17 cellular contexts compared by ENCODE assay signal in genomic region chr10:372566-372965, GRCh38.
DNase-seq lines count a peak whose midpoint lies in the region; ATAC-seq and TF ChIP-seq lines count a peak whose summit lies in the region.
"Had no signal": no experiment of that assay in that cellular context is flagged by ENCODE, and none has a peak within 500 bp of the region (broad histone marks: within the 10 kb centered on the region; RNA-seq: fewer than 3 reads in every experiment).

No MANE protein-coding gene starts in this region.

- peaks cover 27% of the 10 kb centered on the region for H3K36me3 Mint-ChIP-seq in osteocyte (ENCODE audit: unreplicated experiment)

- peaks cover 65% of the 10 kb centered on the region for H3K4me1 Mint-ChIP-seq in osteocyte (ENCODE audit: unreplicated experiment)

- no peak for DNase-seq in SK-N-MC (ENCODE audit: low read depth, low spot score)
- no peak for DNase-seq in hepatocyte (ENCODE audit: low spot score)
- no peak for DNase-seq in osteocyte (ENCODE audit: extremely low spot score, unreplicated experiment)
- DNase-seq in uterus, result peak; percentile 38 to 45
- DNase-seq in DMS 273 (lab: John Stamatoyannopoulos, UW; ENCODE audit: unreplicated experiment), result no peak
- no peak for DNase-seq in DMS153 (lab: John Stamatoyannopoulos, UW)
- DNase-seq: activated CD4-positive, alpha-beta T cell treated with anti-CD3 and anti-CD28 coated beads for 48 hours; activated effector memory CD4-positive, alpha-beta T cell treated with anti-CD3 and anti-CD28 coated beads, Interleukin-2, amount 50 U/mL, for 16 hours; H9; hippocampal formation; NCI-H1105 treated with DMSO at 0.1 percent for 48 hours; NCI-H2171; NCI-H82; stimulated activated CD4-positive, alpha-beta T cell treated with anti-CD3 and anti-CD28 coated beads, Interleukin-2, amount 100 ng/mL, for 24 hours; stomach had no signal

- H3K4me2 ChIP-seq in hepatocyte, result peak overlapping the region; percentile 56

- H2AFZ ChIP-seq in hepatocyte, result no peak overlapping the region

- H3K4me3 ChIP-seq in SK-N-MC (peak overlapping the region; percentile 47), hepatocyte (no peak overlapping the region), uterus (no peak overlapping the region)
- H3K4me3 ChIP-seq: stomach had no signal

- no peaks in the 10 kb centered on the region for H3K79me2 ChIP-seq in hepatocyte

- no peaks in the 10 kb centered on the region for H3K9me3 Mint-ChIP-seq in osteocyte (ENCODE audit: unreplicated experiment)
- H3K9me3 Mint-ChIP-seq: H9 had no signal

- H3K9me2 ChIP-seq in hepatocyte (replicated peaks; ENCODE audit: insufficient read depth), result no peaks in the 10 kb centered on the region

- H3K4me3 Mint-ChIP-seq in osteocyte (ENCODE audit: unreplicated experiment), result no peak overlapping the region
- H3K4me3 Mint-ChIP-seq: H9 had no signal

- H3K9ac ChIP-seq in SK-N-MC (ENCODE audit: insufficient read length), result no peak overlapping the region

- TF ChIP-seq POLR2A in uterus (IDR thresholded peaks at IDR 0.05), result no peak

- H3K27ac Mint-ChIP-seq in osteocyte (ENCODE audit: unreplicated experiment), result peak overlapping the region; percentile 88

- no peak for ATAC-seq in HG02852 (IDR thresholded peaks at IDR 0.05; ENCODE audit: unreplicated experiment)

- H3K36me3 ChIP-seq in SK-N-MC (ENCODE audit: insufficient read depth, low read length), result peaks cover 8% of the 10 kb centered on the region; the same call in 1 of the 2 replicates
- H3K36me3 ChIP-seq in hepatocyte (replicated peaks; ENCODE audit: insufficient read depth, low read depth), result no peaks in the 10 kb centered on the region
- no peaks in the 10 kb centered on the region for H3K36me3 ChIP-seq in uterus
- H3K36me3 ChIP-seq: neutrophil had no signal

- H3K27me3 ChIP-seq in hepatocyte, result no peaks in the 10 kb centered on the region
- H3K27me3 ChIP-seq in uterus, result no peaks in the 10 kb centered on the region
- H3K27me3 ChIP-seq: neutrophil, stomach had no signal

- WGBS in hepatocyte (ENCODE audit: low lambda C conversion rate, missing lambda C conversion rate), result 82% methylated on average over 17 of the region's 17 CpGs

- TF ChIP-seq CTCF in hepatocyte (IDR thresholded peaks at IDR 0.05; ENCODE audit: poor library complexity) (no peak), osteocyte (IDR thresholded peaks at IDR 0.05) (no peak), uterus (IDR thresholded peaks at IDR 0.05) (no peak)

- H4K20me1 ChIP-seq in hepatocyte (ENCODE audit: insufficient read depth, poor library complexity, severe bottlenecking), result no peaks in the 10 kb centered on the region

- H3K27me3 Mint-ChIP-seq in osteocyte (ENCODE audit: unreplicated experiment), result no peaks in the 10 kb centered on the region

- H3K4me1 ChIP-seq in hepatocyte (ENCODE audit: insufficient read depth) (peaks cover 66% of the 10 kb centered on the region), uterus (peaks cover 0 to 6% of the 10 kb centered on the region in 2 donors)

- H3K27ac ChIP-seq in SK-N-MC (peak overlapping the region; percentile 93), hepatocyte (peak overlapping the region; percentile 92), uterus (peak overlapping the region in 1 of 2 donors; percentile 66)
- H3K27ac ChIP-seq: neutrophil had no signal

- no peaks in the 10 kb centered on the region for H3K9me3 ChIP-seq in SK-N-MC (ENCODE audit: low read depth, low read length)
- no peaks in the 10 kb centered on the region for H3K9me3 ChIP-seq in hepatocyte (ENCODE audit: low read depth)
- H3K9me3 ChIP-seq in uterus, result no peaks in the 10 kb centered on the region
- H3K9me3 ChIP-seq: neutrophil, stomach had no signal

- intact Hi-C loops in uterus (cut with DNase I; ENCODE audit: low total_unique reads), result no loop called here

Comparison
In these comparisons a context has a peak if more than half of its experiments do, and no peak if none do; other contexts are left out.
1. DNase-seq: peak in uterus (2 of 2); none in SK-N-MC (single experiment), hepatocyte (single experiment), osteocyte (single experiment), DMS 273 (single experiment) and DMS153 (single experiment).